In the genomic region with DNA sequence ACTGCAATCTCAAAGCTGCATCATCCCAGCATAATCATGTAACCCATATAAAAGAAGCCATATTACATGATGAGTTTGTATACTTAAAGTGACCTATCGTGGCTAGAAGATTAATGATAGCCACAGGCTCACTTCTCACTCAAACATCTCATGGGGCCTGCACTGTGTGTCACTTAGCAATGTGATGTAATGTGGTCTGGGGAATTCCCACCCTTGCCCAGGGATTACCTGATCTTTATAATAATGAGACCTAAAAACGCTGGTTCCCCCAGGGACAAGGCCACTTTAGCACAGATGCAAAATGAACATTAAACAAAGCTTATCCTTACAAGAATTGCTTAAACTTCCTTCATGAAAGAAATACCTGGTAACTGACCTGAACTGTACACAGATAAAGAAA, we compare ENCODE assay signal across 24 cellular contexts.
A peak's percentile ranks its signal among the peaks of the same experiment; 100 is the strongest.
DNase-seq lines count a peak whose midpoint lies in the region; ATAC-seq, FAIRE-seq and TF ChIP-seq lines count a peak whose summit lies in the region.
"Had no signal": no experiment of that assay in that cellular context is flagged by ENCODE, and none has a peak within 500 bp of the region (broad histone marks: within the 10 kb centered on the region; RNA-seq: fewer than 3 reads in every experiment).

No MANE protein-coding gene starts in this region.

- TF ChIP-seq CTCF in OCI-LY3 (IDR thresholded peaks at IDR 0.05; ENCODE audit: low read depth, low read length) = no peak
- TF ChIP-seq CTCF in GM12878 (IDR thresholded peaks at IDR 0.05 in 2 of 3, conservative IDR thresholded peaks at IDR 0.05 in 1 of 3; ENCODE audit: control insufficient read depth in 2 of 3, extremely low read depth in 1 of 3, insufficient read depth in 1 of 3, low read depth in 3 of 3, low read length in 3 of 3) = no peak
- TF ChIP-seq CTCF in glutamatergic neuron (IDR thresholded peaks at IDR 0.05; ENCODE audit: partially characterized antibody, unreplicated experiment) = no peak
- no peak for TF ChIP-seq CTCF in left lung (IDR thresholded peaks at IDR 0.05)

- peak overlapping the region; percentile 51; the same call in 1 of the 2 replicates for H2AFZ ChIP-seq in OCI-LY3 (ENCODE audit: low read depth, low read length)
- no peak overlapping the region for H2AFZ ChIP-seq in GM12878 (ENCODE audit: control insufficient read depth, low read depth, low read length)

- TF ChIP-seq RAD21 in GM12878 (IDR thresholded peaks at IDR 0.05; ENCODE audit: insufficient read depth, low read depth, low read length) = no peak

- H3K4me3 ChIP-seq in OCI-LY3 (ENCODE audit: low read length) = no peak overlapping the region
- H3K4me3 ChIP-seq in GM12878 = no peak overlapping the region
- H3K4me3 ChIP-seq in left lung = no peak overlapping the region
- H3K4me3 ChIP-seq: BLaER1 had no signal

- H3K9ac ChIP-seq in OCI-LY3 (ENCODE audit: low read length) (no peak overlapping the region), GM12878 (ENCODE audit: control insufficient read depth, insufficient read depth, low read length) (no peak overlapping the region)
- H3K9ac ChIP-seq: BLaER1 had no signal

- SMC1A ChIA-PET in GM12878 (lab: Charles Lee; ENCODE audit: uncharacterized antibody, unreplicated experiment) = interaction anchor here (1.7 to 2.3 kb wide), 2 partner anchors 11 to 12 kb away, joined by 4 to 6 read pairs; no protein-coding TSS in a partner anchor

- no TSS peak for BruUV-seq in GM12878 (replicated peaks; lab: Mats Ljungman, UMichigan)

- H3K4me2 ChIP-seq in OCI-LY3 (ENCODE audit: low read length) (peak overlapping the region; percentile 31), GM12878 (ENCODE audit: control insufficient read depth, insufficient read depth) (no peak overlapping the region)
- H3K4me2 ChIP-seq: BLaER1 had no signal

- intact Hi-C loops in GM12878 (cut with micrococcal nuclease; ENCODE audit: unreplicated experiment) = no loop called here
- intact Hi-C loops in left lung (cut with DNase I) = no loop called here

- H3K9me3 Mint-ChIP-seq in glutamatergic neuron (ENCODE audit: unreplicated experiment) = peaks cover 8% of the 10 kb centered on the region

- CTCF ChIA-PET in GM12878 (lab: Yijun Ruan, JAX) = no interaction called here

- H3K4me1 Mint-ChIP-seq in glutamatergic neuron (ENCODE audit: low read depth, unreplicated experiment) = peaks cover 4% of the 10 kb centered on the region
- H3K4me1 Mint-ChIP-seq: CD4-positive, alpha-beta memory T cell; CD4-positive, CD25-positive, alpha-beta regulatory T cell; CD8-positive, alpha-beta memory T cell had no signal

- H3K27me3 Mint-ChIP-seq in glutamatergic neuron (ENCODE audit: unreplicated experiment) = peaks cover 3% of the 10 kb centered on the region
- H3K27me3 Mint-ChIP-seq: CD4-positive, alpha-beta memory T cell; CD4-positive, CD25-positive, alpha-beta regulatory T cell; CD8-positive, alpha-beta memory T cell had no signal

- H3K4me3 Mint-ChIP-seq in glutamatergic neuron (ENCODE audit: unreplicated experiment) = no peak overlapping the region
- H3K4me3 Mint-ChIP-seq: CD14-positive monocyte; CD4-positive, alpha-beta memory T cell; CD4-positive, CD25-positive, alpha-beta regulatory T cell had no signal

- H4K20me1 ChIP-seq in OCI-LY3 (ENCODE audit: insufficient read depth, low read length) (no peaks in the 10 kb centered on the region), GM12878 (ENCODE audit: control insufficient read depth, insufficient read depth) (no peaks in the 10 kb centered on the region)
- H4K20me1 ChIP-seq: BLaER1 had no signal

- DNase-seq in GM12878 (ENCODE audit: low read depth, low spot score) (peak; percentile 0), glutamatergic neuron (peak; percentile 19), left lung (no peak), substantia nigra (lab: John Stamatoyannopoulos, UW) (no peak)
- DNase-seq: 8988T; ACHN; BE2C; C1 segment of cervical spinal cord; CD4-positive, alpha-beta memory T cell; CD4-positive, CD25-positive, alpha-beta regulatory T cell; CD8-positive, alpha-beta memory T cell; COR-L47; DMS 273 treated with DMSO at 0.1 percent for 48 hours; DMS153; DMS79; DND-41; EL; GDM1 had no signal

- H3K27ac Mint-ChIP-seq in glutamatergic neuron (ENCODE audit: unreplicated experiment) = peak overlapping the region; percentile 82
- H3K27ac Mint-ChIP-seq: CD14-positive monocyte; CD4-positive, alpha-beta memory T cell; CD4-positive, CD25-positive, alpha-beta regulatory T cell; CD8-positive, alpha-beta memory T cell had no signal

- no peak for TF ChIP-seq POLR2A in GM12878 (IDR thresholded peaks at IDR 0.05; ENCODE audit: low read depth, low read length)

- H3K4me1 ChIP-seq in OCI-LY3 (ENCODE audit: low read length) = peaks cover 29% of the 10 kb centered on the region
- H3K4me1 ChIP-seq in GM12878 (ENCODE audit: control insufficient read depth, insufficient read depth, low read length) = no peaks in the 10 kb centered on the region
- no peaks in the 10 kb centered on the region for H3K4me1 ChIP-seq in left lung
- H3K4me1 ChIP-seq: BE2C, BLaER1 had no signal

- in situ Hi-C loops in GM12878 (cut with MboI) = no loop called here

- H3K27me3 ChIP-seq in OCI-LY3 (ENCODE audit: low read depth, low read length) = no peaks in the 10 kb centered on the region
- no peaks in the 10 kb centered on the region for H3K27me3 ChIP-seq in GM12878 (replicated peaks in 1 of 2; ENCODE audit: control insufficient read depth in 2 of 2, insufficient read depth in 2 of 2, low read length in 1 of 2)
- no peaks in the 10 kb centered on the region for H3K27me3 ChIP-seq in left lung
- H3K27me3 ChIP-seq: BE2C, BLaER1 had no signal

- POLR2A ChIA-PET in GM12878 (lab: Charles Lee) = no interaction called here

- RAD21 ChIA-PET in GM12878 (lab: Charles Lee; ENCODE audit: unreplicated experiment) = no interaction called here

- H3K27ac ChIP-seq in OCI-LY3 (ENCODE audit: low read length) (no peak overlapping the region), GM12878 (ENCODE audit: control insufficient read depth, insufficient read depth) (no peak overlapping the region), left lung (no peak overlapping the region), substantia nigra (ENCODE audit: low read depth, low read length, poor library complexity, severe bottlenecking) (no peak overlapping the region)
- H3K27ac ChIP-seq: BLaER1 had no signal

- ATAC-seq in GM12878 (peak; percentile 89), left lung (no peak)

- WGBS in GM12878 (ENCODE audit: insufficient coverage, insufficient replicate concordance, low lambda C conversion rate, missing lambda C conversion rate) = 0% methylated on average over 2 of the region's 2 CpGs

- H3K36me3 Mint-ChIP-seq in glutamatergic neuron (ENCODE audit: unreplicated experiment) = no peaks in the 10 kb centered on the region
- H3K36me3 Mint-ChIP-seq: CD14-positive monocyte; CD4-positive, alpha-beta memory T cell; CD4-positive, CD25-positive, alpha-beta regulatory T cell; CD8-positive, alpha-beta memory T cell had no signal

- H3K36me3 ChIP-seq in OCI-LY3 (replicated peaks; ENCODE audit: low read depth, low read length) (no peaks in the 10 kb centered on the region), GM12878 (ENCODE audit: control insufficient read depth in 2 of 2, insufficient read depth in 2 of 2, low read length in 1 of 2) (no peaks in the 10 kb centered on the region), left lung (no peaks in the 10 kb centered on the region)
- H3K36me3 ChIP-seq: BE2C, BLaER1 had no signal

- no peak for FAIRE-seq in GM12878 (lab: Jason Lieb, UNC)
- FAIRE-seq: A204.1, GM12891, GM19239 had no signal

- 0 out of 4 replicates have a peak, but pooled peaks of 1 of the 2 experiments have one; percentile 16 for TF ChIP-seq EP300 in GM12878 (IDR thresholded peaks at IDR 0.05; ENCODE audit: borderline replicate concordance in 1 of 2, control insufficient read depth in 1 of 2, low read depth in 2 of 2, low read length in 2 of 2)

- H3K79me2 ChIP-seq in OCI-LY3 (ENCODE audit: low read length) = no peaks in the 10 kb centered on the region
- H3K79me2 ChIP-seq in GM12878 (ENCODE audit: control insufficient read depth, insufficient read depth, low read length) = no peaks in the 10 kb centered on the region

- H3K9me3 ChIP-seq in OCI-LY3 (ENCODE audit: insufficient read depth, low read length) (no peaks in the 10 kb centered on the region), GM12878 (replicated peaks; ENCODE audit: control insufficient read depth, insufficient read depth, low read length) (no peaks in the 10 kb centered on the region), left lung (peaks cover 0 to 19% of the 10 kb centered on the region in 2 donors)
- H3K9me3 ChIP-seq: BE2C, BLaER1 had no signal

TF ChIP-seq in GM12878, 131 proteins besides CTCF, POLR2A, EP300 and RAD21 (continues in another document):
- TF ChIP-seq MTA2 (IDR thresholded peaks at IDR 0.05; ENCODE audit: low read depth) = peak; percentile 65; the same call in 1 of the 2 replicates
- peak; percentile 88 for TF ChIP-seq ATF7 (IDR thresholded peaks at IDR 0.05; ENCODE audit: low read depth)
- no peak for TF ChIP-seq FOXK2 (IDR thresholded peaks at IDR 0.05)
- TF ChIP-seq SMAD5 (IDR thresholded peaks at IDR 0.05; ENCODE audit: low read depth) = no peak
- TF ChIP-seq MEF2B (IDR thresholded peaks at IDR 0.05; ENCODE audit: partially characterized antibody, poor library complexity, severe bottlenecking) = peak; percentile 71
- TF ChIP-seq, protein P1, sequence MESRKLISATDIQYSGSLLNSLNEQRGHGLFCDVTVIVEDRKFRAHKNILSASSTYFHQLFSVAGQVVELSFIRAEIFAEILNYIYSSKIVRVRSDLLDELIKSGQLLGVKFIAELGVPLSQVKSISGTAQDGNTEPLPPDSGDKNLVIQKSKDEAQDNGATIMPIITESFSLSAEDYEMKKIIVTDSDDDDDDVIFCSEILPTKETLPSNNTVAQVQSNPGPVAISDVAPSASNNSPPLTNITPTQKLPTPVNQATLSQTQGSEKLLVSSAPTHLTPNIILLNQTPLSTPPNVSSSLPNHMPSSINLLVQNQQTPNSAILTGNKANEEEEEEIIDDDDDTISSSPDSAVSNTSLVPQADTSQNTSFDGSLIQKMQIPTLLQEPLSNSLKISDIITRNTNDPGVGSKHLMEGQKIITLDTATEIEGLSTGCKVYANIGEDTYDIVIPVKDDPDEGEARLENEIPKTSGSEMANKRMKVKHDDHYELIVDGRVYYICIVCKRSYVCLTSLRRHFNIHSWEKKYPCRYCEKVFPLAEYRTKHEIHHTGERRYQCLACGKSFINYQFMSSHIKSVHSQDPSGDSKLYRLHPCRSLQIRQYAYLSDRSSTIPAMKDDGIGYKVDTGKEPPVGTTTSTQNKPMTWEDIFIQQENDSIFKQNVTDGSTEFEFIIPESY (IDR thresholded peaks at IDR 0.05) = no peak
- no peak for TF ChIP-seq PML (IDR thresholded peaks at IDR 0.05; ENCODE audit: low read length)

Comparison
In these comparisons a context has a peak if more than half of its experiments do, and no peak if none do; other contexts are left out.
1. DNase-seq: peak in GM12878 (single experiment) and glutamatergic neuron (single experiment); none in left lung (0 of 2) and substantia nigra (0 of 49).